19 cellular contexts compared by ENCODE assay signal in the genomic region with DNA sequence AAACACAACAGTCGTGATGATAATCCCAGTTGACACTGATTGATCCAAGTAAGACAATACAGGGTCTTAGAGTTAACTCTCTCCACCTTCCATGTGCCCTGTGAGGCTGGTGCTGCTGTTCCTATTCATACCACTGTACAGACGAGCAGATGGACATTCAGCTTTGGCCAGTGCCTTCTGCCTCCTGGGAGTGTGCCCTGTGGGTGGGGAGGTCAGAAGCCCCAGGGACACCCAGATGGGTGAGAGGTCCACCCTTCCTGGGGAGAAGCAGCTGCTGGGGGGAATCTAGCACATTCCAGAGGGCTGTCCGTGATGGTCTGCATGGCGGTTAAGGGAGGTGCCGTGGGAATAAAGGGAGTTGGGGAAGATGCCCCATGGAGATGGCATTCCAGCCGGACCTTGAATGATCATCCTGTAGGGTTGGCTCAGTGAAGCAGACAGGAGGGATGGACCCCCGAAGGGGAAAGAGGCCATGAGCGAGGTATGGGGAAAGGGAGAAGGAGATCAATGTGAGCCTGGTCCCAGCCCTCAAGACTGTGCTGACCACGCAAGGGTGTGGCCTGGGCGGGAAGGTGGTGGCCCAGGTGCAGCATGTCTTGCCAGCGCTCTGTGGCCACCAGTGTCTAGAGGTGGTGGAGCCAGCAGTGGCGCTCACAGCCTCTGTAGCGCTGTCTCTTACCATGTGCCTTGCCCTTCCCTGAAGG.
"Had no signal": no experiment of that assay in that cellular context is flagged by ENCODE, and none has a peak within 500 bp of the region (broad histone marks: within the 10 kb centered on the region; RNA-seq: fewer than 3 reads in every experiment).

No MANE protein-coding gene starts in this region.

- H3K36me3 ChIP-seq: ascending aorta, breast epithelium, lower lobe of right lung, ovary, thyroid gland had no signal

- ATAC-seq: activated CD8-positive, alpha-beta T cell treated with anti-CD3 and anti-CD28 coated beads, Interleukin-2, amount 10 ng/mL, durations not matched to agents 7 days and 5 days; effector memory CD8-positive, alpha-beta T cell; lower lobe of right lung had no signal

- H3K9me3 ChIP-seq: ascending aorta, breast epithelium, lower lobe of right lung, ovary, SK-N-SH, thyroid gland had no signal

- H3K27ac Mint-ChIP-seq: activated B cell treated with CpG ODN at 0.5 μM for 24 hours; activated CD8-positive, alpha-beta T cell treated with anti-CD3 and anti-CD28 coated beads, Interleukin-2, amount 10 ng/mL, durations not matched to agents 7 days and 5 days; activated naive CD4-positive, alpha-beta T cell treated with anti-CD3 and anti-CD28 coated beads, Interleukin-2, amount 50 U/mL, for 24 hours; effector memory CD8-positive, alpha-beta T cell; T-helper 2 cell treated with Interferon-gamma antibody and Interleukin-4, amounts not matched to agents 5 μg/mL and 100 μg/mL, for 36 hours had no signal

- H3K27ac ChIP-seq: ascending aorta, breast epithelium, epithelial cell of prostate, lower lobe of right lung, ovary, thyroid gland had no signal

- H3K4me1 Mint-ChIP-seq: activated B cell treated with CpG ODN at 0.5 μM for 24 hours; activated naive CD4-positive, alpha-beta T cell treated with anti-CD3 and anti-CD28 coated beads, Interleukin-2, amount 50 U/mL, for 24 hours had no signal

- H3K4me3 ChIP-seq: ascending aorta, breast epithelium, lower lobe of right lung, ovary, thyroid gland had no signal

- H3K4me1 ChIP-seq: ascending aorta, breast epithelium had no signal

- H3K27me3 Mint-ChIP-seq: activated B cell treated with CpG ODN at 0.5 μM for 24 hours; activated naive CD4-positive, alpha-beta T cell treated with anti-CD3 and anti-CD28 coated beads, Interleukin-2, amount 50 U/mL, for 24 hours had no signal

- H3K36me3 Mint-ChIP-seq: activated naive CD4-positive, alpha-beta T cell treated with anti-CD3 and anti-CD28 coated beads, Interleukin-2, amount 50 U/mL, for 24 hours had no signal

- H3K27me3 ChIP-seq: ascending aorta, breast epithelium, ovary, thyroid gland had no signal

- H3K9me3 Mint-ChIP-seq: activated naive CD4-positive, alpha-beta T cell treated with anti-CD3 and anti-CD28 coated beads, Interleukin-2, amount 50 U/mL, for 24 hours; effector memory CD8-positive, alpha-beta T cell; T-helper 2 cell treated with Interferon-gamma antibody and Interleukin-4, amounts not matched to agents 5 μg/mL and 100 μg/mL, for 36 hours had no signal

- H3K9ac ChIP-seq: SK-N-SH had no signal

- FAIRE-seq: keratinocyte had no signal

- H3K4me3 Mint-ChIP-seq: activated B cell treated with CpG ODN at 0.5 μM for 24 hours; activated CD8-positive, alpha-beta T cell treated with anti-CD3 and anti-CD28 coated beads, Interleukin-2, amount 10 ng/mL, durations not matched to agents 7 days and 5 days; activated naive CD4-positive, alpha-beta T cell treated with anti-CD3 and anti-CD28 coated beads, Interleukin-2, amount 50 U/mL, for 24 hours; effector memory CD8-positive, alpha-beta T cell; T-helper 2 cell treated with Interferon-gamma antibody and Interleukin-4, amounts not matched to agents 5 μg/mL and 100 μg/mL, for 36 hours had no signal

- H3K4me2 ChIP-seq: SK-N-SH had no signal

- DNase-seq: activated B cell treated with CpG ODN at 0.5 μM for 24 hours; activated CD4-positive, alpha-beta T cell treated with anti-CD3 and anti-CD28 coated beads for 4 hours; activated CD8-positive, alpha-beta T cell treated with anti-CD3 and anti-CD28 coated beads, Interleukin-2, amount 10 ng/mL, durations not matched to agents 7 days and 5 days; activated gamma-delta T cell; effector memory CD8-positive, alpha-beta T cell; foreskin fibroblast; lower lobe of right lung; midbrain; ovary; SK-N-SH; stimulated activated CD8-positive, alpha-beta memory T cell treated with anti-CD3 and anti-CD28 coated beads, Interleukin-4, amount 100 ng/mL, for 48 hours; stimulated activated naive CD4-positive, alpha-beta T cell; thyroid gland had no signal
